ENCODE assay signal across 1 cellular context in the genomic region with DNA sequence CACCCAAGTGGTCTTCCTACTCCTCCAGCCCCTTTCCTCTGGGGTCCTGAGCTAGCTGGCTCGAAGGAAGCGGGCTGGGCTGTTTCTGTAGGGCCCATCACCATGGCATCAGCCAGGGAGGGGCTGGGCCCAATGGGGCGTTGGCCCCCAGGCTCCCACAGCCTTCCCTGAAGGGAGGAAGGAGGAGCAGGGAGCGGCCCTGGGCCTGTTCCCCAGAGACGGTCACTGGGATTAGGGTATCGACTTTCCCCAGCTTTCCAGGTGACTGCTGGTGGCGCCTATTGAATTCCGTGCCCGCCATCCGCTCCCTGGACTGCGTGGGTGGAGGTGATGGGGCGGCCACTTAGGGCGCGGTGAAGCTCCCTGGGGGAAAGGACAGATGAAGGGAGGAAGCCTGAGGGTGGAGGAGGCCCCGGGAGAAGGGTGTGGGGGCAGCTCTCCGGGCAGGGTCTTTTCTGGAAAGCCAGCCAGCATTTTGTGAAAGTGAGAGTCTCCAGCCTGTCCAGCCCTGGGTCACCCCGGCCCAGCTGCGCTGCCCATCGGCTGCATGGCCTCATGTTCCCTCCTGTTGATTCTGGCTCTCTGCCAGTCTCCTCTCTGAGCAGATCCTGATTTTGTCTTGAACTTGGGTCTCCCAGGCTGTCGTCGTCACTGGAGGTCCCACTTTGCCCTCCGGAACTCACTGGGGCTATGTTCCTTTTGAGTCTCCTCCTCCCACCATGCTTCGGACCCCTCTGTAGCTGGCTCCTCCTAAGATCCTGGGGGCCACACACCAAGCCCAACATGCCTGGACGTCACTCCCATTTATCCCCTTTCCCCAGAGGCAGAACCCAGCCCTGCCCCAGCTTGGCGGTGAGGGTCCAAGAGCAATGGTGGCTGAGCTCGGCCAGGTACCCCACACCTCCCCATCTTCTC.
TF ChIP-seq lines count a peak whose summit lies in the region.

No MANE protein-coding gene starts in this region.

TF ChIP-seq in HEK293, 187 proteins besides CTCF, POLR2A, EP300 and RAD21 (continued from another document and continues in another):
- TF ChIP-seq, protein P1, sequence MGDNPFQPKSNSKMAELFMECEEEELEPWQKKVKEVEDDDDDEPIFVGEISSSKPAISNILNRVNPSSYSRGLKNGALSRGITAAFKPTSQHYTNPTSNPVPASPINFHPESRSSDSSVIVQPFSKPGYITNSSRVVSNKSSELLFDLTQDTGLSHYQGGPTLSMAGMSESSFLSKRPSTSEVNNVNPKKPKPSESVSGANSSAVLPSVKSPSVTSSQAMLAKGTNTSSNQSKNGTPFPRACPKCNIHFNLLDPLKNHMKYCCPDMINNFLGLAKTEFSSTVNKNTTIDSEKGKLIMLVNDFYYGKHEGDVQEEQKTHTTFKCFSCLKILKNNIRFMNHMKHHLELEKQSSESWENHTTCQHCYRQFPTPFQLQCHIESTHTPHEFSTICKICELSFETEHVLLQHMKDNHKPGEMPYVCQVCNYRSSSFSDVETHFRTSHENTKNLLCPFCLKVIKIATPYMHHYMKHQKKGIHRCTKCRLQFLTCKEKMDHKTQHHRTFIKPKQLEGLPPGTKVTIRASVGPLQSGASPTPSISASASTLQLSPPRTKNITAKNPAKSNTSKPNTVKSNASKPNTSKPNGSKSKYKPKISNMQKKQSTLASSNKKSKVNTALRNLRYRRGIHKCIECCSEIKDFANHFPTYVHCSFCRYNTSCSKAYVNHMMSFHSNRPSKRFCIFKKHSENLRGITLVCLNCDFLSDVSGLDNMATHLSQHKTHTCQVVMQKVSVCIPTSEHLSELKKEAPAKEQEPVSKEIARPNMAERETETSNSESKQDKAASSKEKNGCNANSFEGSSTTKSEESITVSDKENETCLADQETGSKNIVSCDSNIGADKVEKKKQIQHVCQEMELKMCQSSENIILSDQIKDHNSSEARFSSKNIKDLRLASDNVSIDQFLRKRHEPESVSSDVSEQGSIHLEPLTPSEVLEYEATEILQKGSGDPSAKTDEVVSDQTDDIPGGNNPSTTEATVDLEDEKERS (tag by site-specific recombination; IDR thresholded peaks at IDR 0.05), result no peak
- TF ChIP-seq MEIS1 (CRISPR knock-in tag; IDR thresholded peaks at IDR 0.05; ENCODE audit: borderline replicate concordance) (no peak), ZNF302 (tag by site-specific recombination; IDR thresholded peaks at IDR 0.05; ENCODE audit: low read depth) (no peak), MZF1 (tag by site-specific recombination; IDR thresholded peaks at IDR 0.05; ENCODE audit: borderline replicate concordance) (no peak), ZNF362 (tag by site-specific recombination; IDR thresholded peaks at IDR 0.05) (no peak), ZXDB (tag by site-specific recombination; IDR thresholded peaks at IDR 0.05) (no peak), ATF2 (tag by site-specific recombination; IDR thresholded peaks at IDR 0.05; ENCODE audit: low read depth) (no peak), ZBTB21 (tag by site-specific recombination; IDR thresholded peaks at IDR 0.05) (no peak), PRDM4 (tag by site-specific recombination; IDR thresholded peaks at IDR 0.05) (0 out of 2 replicates have a peak, but pooled peaks have one; percentile 8), KLF1 (tag by site-specific recombination; IDR thresholded peaks at IDR 0.05) (peak; percentile 100), ZNF433 (tag by site-specific recombination; IDR thresholded peaks at IDR 0.05; ENCODE audit: low read depth) (no peak), ZNF629 (tag by site-specific recombination; IDR thresholded peaks at IDR 0.05) (no peak), ZNF670 (tag by site-specific recombination; IDR thresholded peaks at IDR 0.05; ENCODE audit: low read depth) (no peak), GLIS1 (tag by site-specific recombination; IDR thresholded peaks at IDR 0.05) (peak; percentile 89), ZNF521 (tag by site-specific recombination; IDR thresholded peaks at IDR 0.05) (no peak), BCL11B (tag by site-specific recombination; IDR thresholded peaks at IDR 0.05; ENCODE audit: low read depth) (no peak), ZNF501 (tag by site-specific recombination; IDR thresholded peaks at IDR 0.05) (no peak), ZNF157 (tag by site-specific recombination; IDR thresholded peaks at IDR 0.05) (no peak), ZNF660 (tag by site-specific recombination; IDR thresholded peaks at IDR 0.05) (no peak), OVOL3 (tag by site-specific recombination; IDR thresholded peaks at IDR 0.05) (no peak), ZNF23 (tag by site-specific recombination; IDR thresholded peaks at IDR 0.05; ENCODE audit: borderline replicate concordance) (no peak), ZNF223 (tag by site-specific recombination; IDR thresholded peaks at IDR 0.05) (no peak; the same call in 1 of the 2 replicates), HIC1 (tag by site-specific recombination; IDR thresholded peaks at IDR 0.05) (peak; percentile 14; the same call in 1 of the 2 replicates), ZNF214 (tag by site-specific recombination; IDR thresholded peaks at IDR 0.05; ENCODE audit: borderline replicate concordance) (no peak), ZNF423 (tag by site-specific recombination; IDR thresholded peaks at IDR 0.05) (peak; percentile 79), ZFHX2 (tag by site-specific recombination; conservative IDR thresholded peaks at IDR 0.05) (peak; percentile 88), ZNF366 (tag by site-specific recombination; conservative IDR thresholded peaks at IDR 0.05) (peak; percentile 71), ZNF621 (tag by site-specific recombination; IDR thresholded peaks at IDR 0.05) (no peak), ZNF394 (tag by site-specific recombination; IDR thresholded peaks at IDR 0.05; ENCODE audit: borderline replicate concordance) (0 out of 2 replicates have a peak, but pooled peaks have one; percentile 15), ZEB2 (tag by site-specific recombination; IDR thresholded peaks at IDR 0.05) (no peak), GLIS2 (tag by site-specific recombination; IDR thresholded peaks at IDR 0.05) (peak; percentile 77), ZNF549 (tag by site-specific recombination; IDR thresholded peaks at IDR 0.05) (no peak), ZNF600 (tag by site-specific recombination; IDR thresholded peaks at IDR 0.05) (no peak), ZIC2 (tag by site-specific recombination; IDR thresholded peaks at IDR 0.05) (peak; percentile 63; the same call in 1 of the 2 replicates), ZNF792 (tag by site-specific recombination; IDR thresholded peaks at IDR 0.05) (no peak), ZNF416 (tag by site-specific recombination; IDR thresholded peaks at IDR 0.05) (no peak), ZBTB44 (tag by site-specific recombination; IDR thresholded peaks at IDR 0.05) (no peak), ZNF529 (tag by site-specific recombination; IDR thresholded peaks at IDR 0.05; ENCODE audit: insufficient replicate concordance) (no peak), ZNF664 (tag by site-specific recombination; IDR thresholded peaks at IDR 0.05) (no peak), ZBTB1 (tag by site-specific recombination; IDR thresholded peaks at IDR 0.05) (no peak), ZNF114 (tag by site-specific recombination; IDR thresholded peaks at IDR 0.05) (no peak), ZNF610 (tag by site-specific recombination; IDR thresholded peaks at IDR 0.05; ENCODE audit: borderline replicate concordance) (no peak)
- TF ChIP-seq, protein P2, sequence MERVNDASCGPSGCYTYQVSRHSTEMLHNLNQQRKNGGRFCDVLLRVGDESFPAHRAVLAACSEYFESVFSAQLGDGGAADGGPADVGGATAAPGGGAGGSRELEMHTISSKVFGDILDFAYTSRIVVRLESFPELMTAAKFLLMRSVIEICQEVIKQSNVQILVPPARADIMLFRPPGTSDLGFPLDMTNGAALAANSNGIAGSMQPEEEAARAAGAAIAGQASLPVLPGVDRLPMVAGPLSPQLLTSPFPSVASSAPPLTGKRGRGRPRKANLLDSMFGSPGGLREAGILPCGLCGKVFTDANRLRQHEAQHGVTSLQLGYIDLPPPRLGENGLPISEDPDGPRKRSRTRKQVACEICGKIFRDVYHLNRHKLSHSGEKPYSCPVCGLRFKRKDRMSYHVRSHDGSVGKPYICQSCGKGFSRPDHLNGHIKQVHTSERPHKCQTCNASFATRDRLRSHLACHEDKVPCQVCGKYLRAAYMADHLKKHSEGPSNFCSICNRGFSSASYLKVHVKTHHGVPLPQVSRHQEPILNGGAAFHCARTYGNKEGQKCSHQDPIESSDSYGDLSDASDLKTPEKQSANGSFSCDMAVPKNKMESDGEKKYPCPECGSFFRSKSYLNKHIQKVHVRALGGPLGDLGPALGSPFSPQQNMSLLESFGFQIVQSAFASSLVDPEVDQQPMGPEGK (tag by site-specific recombination; IDR thresholded peaks at IDR 0.05), result peak; percentile 37; the same call in 1 of the 2 replicates
- TF ChIP-seq, protein P3, sequence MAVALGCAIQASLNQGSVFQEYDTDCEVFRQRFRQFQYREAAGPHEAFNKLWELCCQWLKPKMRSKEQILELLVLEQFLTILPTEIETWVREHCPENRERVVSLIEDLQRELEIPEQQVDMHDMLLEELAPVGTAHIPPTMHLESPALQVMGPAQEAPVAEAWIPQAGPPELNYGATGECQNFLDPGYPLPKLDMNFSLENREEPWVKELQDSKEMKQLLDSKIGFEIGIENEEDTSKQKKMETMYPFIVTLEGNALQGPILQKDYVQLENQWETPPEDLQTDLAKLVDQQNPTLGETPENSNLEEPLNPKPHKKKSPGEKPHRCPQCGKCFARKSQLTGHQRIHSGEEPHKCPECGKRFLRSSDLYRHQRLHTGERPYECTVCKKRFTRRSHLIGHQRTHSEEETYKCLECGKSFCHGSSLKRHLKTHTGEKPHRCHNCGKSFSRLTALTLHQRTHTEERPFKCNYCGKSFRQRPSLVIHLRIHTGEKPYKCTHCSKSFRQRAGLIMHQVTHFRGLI (tag by site-specific recombination; IDR thresholded peaks at IDR 0.05), result peak; percentile 76; the same call in 1 of the 2 replicates
